ENCODE assay signal across 8 cellular contexts in the genomic region with DNA sequence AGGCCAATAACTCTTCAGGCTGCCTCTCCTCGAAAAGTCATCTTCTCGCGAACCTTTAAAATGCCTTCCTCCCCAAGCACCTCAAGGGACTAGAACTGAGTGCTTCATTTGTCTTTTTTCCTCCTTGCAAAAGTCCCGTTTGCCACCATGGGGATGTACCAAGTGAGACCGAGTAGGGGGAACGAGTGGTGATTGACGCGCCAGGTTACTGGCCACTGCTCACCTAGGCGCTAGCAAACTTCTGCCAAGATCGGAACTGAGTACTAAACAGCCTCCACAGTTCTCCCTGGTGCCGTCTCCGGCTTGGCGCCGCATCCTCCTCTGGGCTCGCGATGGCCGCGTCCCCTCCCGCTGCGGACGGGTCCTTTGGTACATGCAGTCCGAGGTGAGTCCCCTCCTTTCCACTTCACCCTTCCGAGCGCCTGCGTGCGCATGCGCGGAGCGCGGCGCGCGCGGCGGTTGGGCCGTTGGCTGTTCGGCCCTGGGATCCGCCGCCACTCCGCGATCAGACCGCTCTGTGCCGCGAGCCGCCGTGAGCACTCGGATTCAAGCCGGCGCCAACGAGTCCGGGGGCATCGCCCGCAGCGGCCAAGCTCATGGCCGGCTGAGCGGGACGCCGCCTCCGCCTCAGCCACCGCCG. TPM values are rescaled to one million over a fixed set of nuclear protein-coding genes. Genes with fewer than 3 reads are reported as not detected.
DNase-seq lines count a peak whose midpoint lies in the region; ATAC-seq and TF ChIP-seq lines count a peak whose summit lies in the region.

A gene (plus strand): TSS at position 402 of the 640 bp plus-strand sequence. CDS start 4,877 bp downstream, outside the sequence.

- ATAC-seq in GM19043 (IDR thresholded peaks at IDR 0.05; ENCODE audit: low read depth, unreplicated experiment) (peak; percentile 34), HG03354 (IDR thresholded peaks at IDR 0.05; ENCODE audit: poor library complexity, severe bottlenecking, unreplicated experiment) (peak; percentile 52), left colon (peak; percentile 66)

- TF ChIP-seq CTCF in choroid plexus epithelial cell (conservative IDR thresholded peaks at IDR 0.05; ENCODE audit: low read depth, low read length): no peak

- intact Hi-C loops in left colon (cut with DNase I, micrococcal nuclease): no loop called here

- H3K4me3 ChIP-seq in choroid plexus epithelial cell (ENCODE audit: low read depth, low read length): peak within 1 kb of the TSS; percentile 69

- peak; percentile 85 for DNase-seq in AG20443 (ENCODE audit: low spot score)
- DNase-seq in NCI-H446 treated with DMSO at 0.1 percent for 48 hours (lab: John Stamatoyannopoulos, UW): peak; percentile 66
- DNase-seq in activated CD4-positive, alpha-beta T cell treated with anti-CD3 and anti-CD28 coated beads for 4 hours: peak; percentile 69 to 74
- peak; percentile 84 for DNase-seq in choroid plexus epithelial cell (ENCODE audit: low read depth)
- peak; percentile 72 to 82 for DNase-seq in left colon
- DNase-seq in stimulated activated CD4-positive, alpha-beta T cell treated with anti-CD3 and anti-CD28 coated beads, Interleukin-1b, Interleukin-23, amount 100 ng/mL, for 48 hours: peak; percentile 68

RNA-seq across cellular contexts. Expression of the gene that starts here (rescaled TPM):
- total RNA-seq in left colon: 100 to 1,000 TPM in 1 of 2 donors, 10 to 100 TPM in 1; 97.5 to 133 TPM

Comparison
In these comparisons a context has a peak if more than half of its experiments do, and no peak if none do; other contexts are left out.
1. Peak in every context shown above with its lines: DNase-seq, ATAC-seq and H3K4me3 ChIP-seq.